Comparison of ENCODE assay signal across 8 cellular contexts in the genomic region with DNA sequence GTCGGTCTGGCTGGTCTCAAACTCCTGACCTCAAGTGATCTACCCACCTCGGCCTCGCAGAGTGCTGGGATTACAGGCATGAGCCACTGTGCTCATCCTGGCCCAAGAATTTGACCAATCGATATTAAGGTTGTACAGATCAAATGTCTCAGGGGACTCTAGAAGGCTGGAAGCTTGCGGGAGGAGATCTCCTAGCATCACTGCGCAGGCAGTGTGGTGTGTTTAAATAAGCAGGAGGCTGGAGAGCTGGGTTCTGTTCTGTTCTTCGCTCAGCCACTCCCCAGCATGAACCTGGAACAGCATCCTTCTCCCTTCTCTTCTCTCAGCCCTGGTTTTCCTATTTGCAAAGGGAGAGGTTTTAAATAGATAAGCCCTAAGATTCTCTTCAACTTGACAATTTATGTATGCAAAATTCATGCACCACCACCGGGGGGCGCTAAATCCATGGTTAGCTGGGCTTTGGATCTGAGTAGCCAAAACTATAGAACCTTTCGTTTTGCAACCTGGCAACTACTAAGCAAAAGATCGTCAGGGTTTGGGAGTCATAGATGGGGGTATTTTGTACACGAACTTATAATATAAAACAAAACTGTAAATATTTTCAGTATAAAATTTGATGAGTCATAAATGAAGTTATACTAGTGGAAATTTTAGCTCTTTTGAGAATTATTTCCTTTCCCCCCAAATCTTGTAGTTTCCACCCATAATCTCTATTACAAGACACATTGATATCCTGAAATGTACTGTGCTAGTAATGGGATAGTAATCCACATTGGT.
A peak's percentile ranks its signal among the peaks of the same experiment; 100 is the strongest.
DNase-seq lines count a peak whose midpoint lies in the region; ATAC-seq and TF ChIP-seq lines count a peak whose summit lies in the region.

No MANE protein-coding gene starts in this region.

- TF ChIP-seq RAD21 in IMR-90 (IDR thresholded peaks at IDR 0.05; ENCODE audit: low read length): peak; percentile 88

- TF ChIP-seq POLR2A in IMR-90 (IDR thresholded peaks at IDR 0.05; ENCODE audit: low read depth, low read length) (peak; percentile 34; the same call in 1 of the 2 replicates), Peyer's patch (IDR thresholded peaks at IDR 0.05) (no peak)

- DNase-seq in GM04504 (ENCODE audit: low read depth) (peak; percentile 37), IMR-90 (peak; percentile 71), Peyer's patch (peak; percentile 77 to 91 (median 83)), fibroblast of lung (ENCODE audit: low read depth in 2 of 2) (peak; percentile 55 to 80)
- peak; percentile 81 for DNase-seq in activated T-cell treated with anti-CD3 and anti-CD28 coated beads, Interleukin-2, amount 50 U/mL, for 4 hours

- H3K27me3 Mint-ChIP-seq in activated T-cell treated with anti-CD3 and anti-CD28 coated beads, Interleukin-2, amount 50 U/mL, for 4 hours (ENCODE audit: low read depth): no peaks in the 10 kb centered on the region
- no peaks in the 10 kb centered on the region for H3K27me3 Mint-ChIP-seq in nephron (ENCODE audit: low read depth)
- H3K27me3 Mint-ChIP-seq in stimulated activated memory B cell treated with anti-CD40 and anti-IgM and Interleukin-4, amounts not matched to agents 10 μg/mL and 1 μg/mL and 100 μg/mL, for 72 hours: no peaks in the 10 kb centered on the region

- H4K20me1 ChIP-seq in IMR-90 (ENCODE audit: insufficient read depth, low read length) (no peaks in the 10 kb centered on the region; the same call in 1 of the 2 replicates), fibroblast of lung (ENCODE audit: control insufficient read depth, extremely low read depth, insufficient read depth, low read length) (no peaks in the 10 kb centered on the region)

- H3K4me1 ChIP-seq in IMR-90 (ENCODE audit: control insufficient read depth, insufficient read depth, low read length) (peaks cover 15% of the 10 kb centered on the region), Peyer's patch (no peaks in the 10 kb centered on the region), fibroblast of lung (ENCODE audit: control insufficient read depth, extremely low read depth, insufficient read depth, low read length) (no peaks in the 10 kb centered on the region)

- no CpG with 5 or more reads among the region's 12 CpGs for WGBS in IMR-90 (ENCODE audit: extremely low coverage in 2 of 2, insufficient read length in 1 of 2), 2 experiments

- no peaks in the 10 kb centered on the region for H3K9me3 Mint-ChIP-seq in activated T-cell treated with anti-CD3 and anti-CD28 coated beads, Interleukin-2, amount 50 U/mL, for 4 hours
- H3K9me3 Mint-ChIP-seq in nephron: no peaks in the 10 kb centered on the region
- H3K9me3 Mint-ChIP-seq in stimulated activated memory B cell treated with anti-CD40 and anti-IgM and Interleukin-4, amounts not matched to agents 10 μg/mL and 1 μg/mL and 100 μg/mL, for 72 hours: no peaks in the 10 kb centered on the region

- H2AK9ac ChIP-seq in IMR-90 (replicated peaks; ENCODE audit: low read depth, low read length, poor library complexity): no peak overlapping the region

- no peak overlapping the region for H2BK15ac ChIP-seq in IMR-90 (ENCODE audit: low read depth, low read length)

- intact Hi-C loops in IMR-90 (cut with micrococcal nuclease): loop anchor here (1.0 to 5.0 kb wide), 4 partner anchors 60 to 789 kb away; a partner anchor contains a TSS

- no peak overlapping the region for H3K4me3 ChIP-seq in IMR-90 (ENCODE audit: insufficient read depth, low read depth, low read length)
- H3K4me3 ChIP-seq in Peyer's patch: no peak overlapping the region
- H3K4me3 ChIP-seq in fibroblast of lung (replicated peaks in 1 of 4; ENCODE audit: control extremely low read depth in 1 of 4, insufficient read depth in 1 of 4, low read depth in 3 of 4, low read length in 4 of 4): peak overlapping the region in 1 of 4 experiments; percentile 32

- no peaks in the 10 kb centered on the region for H3K36me3 ChIP-seq in IMR-90 (ENCODE audit: control insufficient read depth, insufficient read depth, low read length)
- H3K36me3 ChIP-seq in Peyer's patch: no peaks in the 10 kb centered on the region
- H3K36me3 ChIP-seq in fibroblast of lung (ENCODE audit: control insufficient read depth, insufficient read depth, low read length): no peaks in the 10 kb centered on the region

- POLR2A ChIA-PET in IMR-90 (lab: Charles Lee; ENCODE audit: unreplicated experiment): no interaction called here

- no peak overlapping the region for H4K5ac ChIP-seq in IMR-90 (ENCODE audit: low read depth, low read length)

- peaks cover 16% of the 10 kb centered on the region for H3K9me1 ChIP-seq in IMR-90 (ENCODE audit: insufficient read depth, low read length)

- H3K27ac Mint-ChIP-seq in nephron: no peak overlapping the region
- H3K27ac Mint-ChIP-seq in stimulated activated memory B cell treated with anti-CD40 and anti-IgM and Interleukin-4, amounts not matched to agents 10 μg/mL and 1 μg/mL and 100 μg/mL, for 72 hours: peak overlapping the region; percentile 27

- peaks cover 5% of the 10 kb centered on the region for H3K4me1 Mint-ChIP-seq in activated T-cell treated with anti-CD3 and anti-CD28 coated beads, Interleukin-2, amount 50 U/mL, for 4 hours (ENCODE audit: low read depth)
- no peaks in the 10 kb centered on the region for H3K4me1 Mint-ChIP-seq in nephron
- peaks cover 10% of the 10 kb centered on the region for H3K4me1 Mint-ChIP-seq in stimulated activated memory B cell treated with anti-CD40 and anti-IgM and Interleukin-4, amounts not matched to agents 10 μg/mL and 1 μg/mL and 100 μg/mL, for 72 hours

- H2BK20ac ChIP-seq in IMR-90 (ENCODE audit: low read depth, low read length): no peak overlapping the region

- no peaks in the 10 kb centered on the region for H3K79me2 ChIP-seq in fibroblast of lung (ENCODE audit: control insufficient read depth, insufficient read depth, low read length)

- H2AK5ac ChIP-seq in IMR-90 (ENCODE audit: low read depth, low read length): no peak overlapping the region

- dilution Hi-C loops in IMR-90 (cut with HindIII; ENCODE audit: low sequenced_read_pairs, unreplicated experiment): no loop called here

- BruUV-seq in IMR-90 (replicated peaks; lab: Mats Ljungman, UMichigan): no TSS peak

- in situ Hi-C loops in IMR-90 (cut with MboI; ENCODE audit: low sequenced_read_pairs): loop anchor here (5.0 to 25.0 kb wide), 3 partner anchors 154 to 804 kb away; no protein-coding TSS in a partner anchor

- TF ChIP-seq CTCF in IMR-90 (conservative IDR thresholded peaks at IDR 0.05; ENCODE audit: low read depth, low read length) (peak; percentile 88), Peyer's patch (IDR thresholded peaks at IDR 0.05) (peak; percentile 73 to 90 (median 78)), fibroblast of lung (conservative IDR thresholded peaks at IDR 0.05 in 1 of 2, IDR thresholded peaks at IDR 0.05 in 1 of 2; ENCODE audit: low read depth in 1 of 2, low read length in 2 of 2) (peak; percentile 77 to 89), nephron (IDR thresholded peaks at IDR 0.05; ENCODE audit: unreplicated experiment in 3 of 3) (peak; percentile 51 to 70 (median 57))

- H3K14ac ChIP-seq in IMR-90 (replicated peaks; ENCODE audit: low read depth, low read length): no peak overlapping the region

- peak; percentile 52 for ATAC-seq in IMR-90 (ENCODE audit: low read depth)
- peak; percentile 60 to 71 for ATAC-seq in activated T-cell treated with anti-CD3 and anti-CD28 coated beads, Interleukin-2, amount 50 U/mL, for 4 hours
- peak; percentile 58 for ATAC-seq in stimulated activated memory B cell treated with anti-CD40 and anti-IgM and Interleukin-4, amounts not matched to agents 10 μg/mL and 1 μg/mL and 100 μg/mL, for 72 hours
- ATAC-seq in HG03442 (IDR thresholded peaks at IDR 0.05; ENCODE audit: unreplicated experiment): no peak

- H3K27me3 ChIP-seq in IMR-90 (ENCODE audit: control insufficient read depth, insufficient read depth, low read length) (no peaks in the 10 kb centered on the region), Peyer's patch (no peaks in the 10 kb centered on the region), fibroblast of lung (ENCODE audit: control insufficient read depth, insufficient read depth, low read length) (no peaks in the 10 kb centered on the region)

- H2BK5ac ChIP-seq in IMR-90 (ENCODE audit: low read depth, low read length, poor library complexity, severe bottlenecking): no peak overlapping the region

- no peak overlapping the region for H3K18ac ChIP-seq in IMR-90 (ENCODE audit: low read depth, low read length)

- no peak overlapping the region for H2BK120ac ChIP-seq in IMR-90 (ENCODE audit: low read depth, low read length)

- H2AFZ ChIP-seq in IMR-90 (replicated peaks; ENCODE audit: low read length, poor library complexity) (no peak overlapping the region), fibroblast of lung (ENCODE audit: low read length) (no peak overlapping the region)

- H3K4ac ChIP-seq in IMR-90 (ENCODE audit: low read depth, low read length): no peak overlapping the region

- H3K9ac ChIP-seq in IMR-90 (ENCODE audit: low read depth, low read length) (no peak overlapping the region), fibroblast of lung (ENCODE audit: insufficient read depth, low read length) (no peak overlapping the region)

- CTCF ChIA-PET in IMR-90 (lab: Yijun Ruan, JAX): interaction anchor here (0.5 to 2.7 kb wide), 11 partner anchors 8 to 305 kb away, joined by 3 to 19 read pairs (median 4); a partner anchor contains a TSS

- H3K56ac ChIP-seq in IMR-90 (ENCODE audit: extremely low read depth, insufficient read depth, low read length): no peak overlapping the region

- no peak overlapping the region for H3K4me2 ChIP-seq in IMR-90 (ENCODE audit: low read depth, low read length)
- peak overlapping the region; percentile 54 for H3K4me2 ChIP-seq in fibroblast of lung (ENCODE audit: extremely low read depth, insufficient read depth, low read length)

- no peaks in the 10 kb centered on the region for H3K9me3 ChIP-seq in IMR-90 (ENCODE audit: control insufficient read depth, insufficient read depth, low read length)
- no peaks in the 10 kb centered on the region for H3K9me3 ChIP-seq in Peyer's patch
- H3K9me3 ChIP-seq in fibroblast of lung (ENCODE audit: control insufficient read depth, insufficient read depth, low read depth, low read length): no peaks in the 10 kb centered on the region

- no peak overlapping the region for H3K23ac ChIP-seq in IMR-90 (ENCODE audit: low read depth, low read length)

- no peaks in the 10 kb centered on the region for H3K79me1 ChIP-seq in IMR-90 (ENCODE audit: low read depth in 1 of 2, low read length in 2 of 2)

- H4K91ac ChIP-seq in IMR-90 (ENCODE audit: insufficient read depth, low read depth, low read length): no peak overlapping the region

- H3K4me3 Mint-ChIP-seq in activated T-cell treated with anti-CD3 and anti-CD28 coated beads, Interleukin-2, amount 50 U/mL, for 4 hours: no peak overlapping the region
- H3K4me3 Mint-ChIP-seq in nephron: no peak overlapping the region
- H3K4me3 Mint-ChIP-seq in stimulated activated memory B cell treated with anti-CD40 and anti-IgM and Interleukin-4, amounts not matched to agents 10 μg/mL and 1 μg/mL and 100 μg/mL, for 72 hours: no peak overlapping the region

- H3K27ac ChIP-seq in IMR-90 (ENCODE audit: insufficient read depth, low read length) (no peak overlapping the region), Peyer's patch (no peak overlapping the region), fibroblast of lung (ENCODE audit: insufficient read depth, low read length) (no peak overlapping the region)

- H4K8ac ChIP-seq in IMR-90 (ENCODE audit: low read depth in 2 of 2, low read length in 2 of 2): no peak overlapping the region

- H3K36me3 Mint-ChIP-seq in activated T-cell treated with anti-CD3 and anti-CD28 coated beads, Interleukin-2, amount 50 U/mL, for 4 hours (ENCODE audit: insufficient read depth): no peaks in the 10 kb centered on the region
- H3K36me3 Mint-ChIP-seq in nephron (ENCODE audit: low read depth): peaks cover 12% of the 10 kb centered on the region
- H3K36me3 Mint-ChIP-seq in stimulated activated memory B cell treated with anti-CD40 and anti-IgM and Interleukin-4, amounts not matched to agents 10 μg/mL and 1 μg/mL and 100 μg/mL, for 72 hours: no peaks in the 10 kb centered on the region
